8 cellular contexts compared by ENCODE assay signal in genomic region chr9:69671291-69671903, GRCh38. TPM values are rescaled to one million over a fixed set of nuclear protein-coding genes. Genes with fewer than 3 reads are reported as not detected.
A peak's percentile ranks its signal among the peaks of the same experiment; 100 is the strongest.
DNase-seq lines count a peak whose midpoint lies in the region; ATAC-seq and TF ChIP-seq lines count a peak whose summit lies in the region.

No MANE protein-coding gene starts in this region.

- no peak for TF ChIP-seq POLR2A in lower leg skin (IDR thresholded peaks at IDR 0.05)

- H3K4me3 Mint-ChIP-seq in activated T-cell treated with anti-CD3 and anti-CD28 coated beads, Interleukin-2, amount 50 U/mL, for 4 hours, result peak overlapping the region; percentile 71

- TF ChIP-seq CTCF in cardiac fibroblast (IDR thresholded peaks at IDR 0.05; ENCODE audit: low read depth, low read length), result no peak
- TF ChIP-seq CTCF in lower leg skin (IDR thresholded peaks at IDR 0.05), result no peak

- intact Hi-C loops in lower leg skin (cut with DNase I; ENCODE audit: low total_unique reads), result loop anchor here (10.0 kb wide), 1 partner anchor 83 kb away; no protein-coding TSS in a partner anchor

- H3K36me3 Mint-ChIP-seq in activated T-cell treated with anti-CD3 and anti-CD28 coated beads, Interleukin-2, amount 50 U/mL, for 4 hours (ENCODE audit: insufficient read depth), result no peaks in the 10 kb centered on the region

- DNase-seq in activated T-cell treated with anti-CD3 and anti-CD28 coated beads, Interleukin-2, amount 50 U/mL, for 4 hours, result no peak
- no peak for DNase-seq in activated T-cell treated with anti-CD3 and anti-CD28 coated beads, Interleukin-2, amount 50 U/mL, for 48 hours
- DNase-seq in cardiac fibroblast (ENCODE audit: low read depth in 2 of 2), result no peak
- DNase-seq in lower leg skin (ENCODE audit: low spot score in 2 of 2), result peak; percentile 43 to 89
- peak; percentile 74 for DNase-seq in superior temporal gyrus (ENCODE audit: extremely low spot score)
- no peak for DNase-seq in NCI-H446 treated with DMSO at 0.1 percent for 48 hours (lab: John Stamatoyannopoulos, UW)
- DNase-seq in germinal center (ENCODE audit: low spot score), result no peak
- no peak for DNase-seq in NCI-H2107 (lab: John Stamatoyannopoulos, UW)

- H3K9me3 Mint-ChIP-seq in activated T-cell treated with anti-CD3 and anti-CD28 coated beads, Interleukin-2, amount 50 U/mL, for 4 hours, result no peaks in the 10 kb centered on the region

- peaks cover 27% of the 10 kb centered on the region for H3K27me3 Mint-ChIP-seq in activated T-cell treated with anti-CD3 and anti-CD28 coated beads, Interleukin-2, amount 50 U/mL, for 4 hours (ENCODE audit: low read depth)

- H3K4me1 Mint-ChIP-seq in activated T-cell treated with anti-CD3 and anti-CD28 coated beads, Interleukin-2, amount 50 U/mL, for 4 hours (ENCODE audit: low read depth), result peaks cover 22% of the 10 kb centered on the region

- WGBS in lower leg skin, 2 donors, result 21 to 28% methylated on average over 18 of the region's 18 CpGs

- ATAC-seq in activated T-cell treated with anti-CD3 and anti-CD28 coated beads, Interleukin-2, amount 50 U/mL, for 4 hours, result no peak

- H3K4me3 ChIP-seq in cardiac fibroblast (replicated peaks in 1 of 2; ENCODE audit: low read depth in 2 of 2, low read length in 2 of 2) (peak overlapping the region; percentile 65 to 75), lower leg skin (ENCODE audit: low read depth, poor library complexity, severe bottlenecking) (peak overlapping the region; percentile 74)

RNA-seq across cellular contexts. Expression of gene APBA1, which starts 0.8 kb away (rescaled TPM):
- under 1 TPM; 0.05 to 0.11 (median 0.05) TPM for total RNA-seq in activated T-cell treated with anti-CD3 and anti-CD28 coated beads, Interleukin-2, amount 50 U/mL, for 4 hours
- total RNA-seq in lower leg skin, result 10 to 100 TPM in 2 of 4 donors, 1 to 10 TPM in 2; 4.9 to 12.7 (median 8.7) TPM

Comparison
In these comparisons a context has a peak if more than half of its experiments do, and no peak if none do; other contexts are left out.
1. DNase-seq: peak in lower leg skin (2 of 2) and superior temporal gyrus (single experiment); none in activated T-cell treated with anti-CD3 and anti-CD28 coated beads, Interleukin-2, amount 50 U/mL, for 4 hours (single experiment), activated T-cell treated with anti-CD3 and anti-CD28 coated beads, Interleukin-2, amount 50 U/mL, for 48 hours (0 of 2), cardiac fibroblast (0 of 2), NCI-H446 treated with DMSO at 0.1 percent for 48 hours (single experiment), germinal center (single experiment) and NCI-H2107 (single experiment).
2. RNA of gene APBA1, which starts 0.8 kb away (total RNA-seq): 4.9 to 12.7 TPM in lower leg skin; 0.05 to 0.11 TPM in activated T-cell treated with anti-CD3 and anti-CD28 coated beads, Interleukin-2, amount 50 U/mL, for 4 hours; every median in the first group is over 4 times any median in the second.